Comparison of ENCODE assay signal across 9 cellular contexts in the genomic region with DNA sequence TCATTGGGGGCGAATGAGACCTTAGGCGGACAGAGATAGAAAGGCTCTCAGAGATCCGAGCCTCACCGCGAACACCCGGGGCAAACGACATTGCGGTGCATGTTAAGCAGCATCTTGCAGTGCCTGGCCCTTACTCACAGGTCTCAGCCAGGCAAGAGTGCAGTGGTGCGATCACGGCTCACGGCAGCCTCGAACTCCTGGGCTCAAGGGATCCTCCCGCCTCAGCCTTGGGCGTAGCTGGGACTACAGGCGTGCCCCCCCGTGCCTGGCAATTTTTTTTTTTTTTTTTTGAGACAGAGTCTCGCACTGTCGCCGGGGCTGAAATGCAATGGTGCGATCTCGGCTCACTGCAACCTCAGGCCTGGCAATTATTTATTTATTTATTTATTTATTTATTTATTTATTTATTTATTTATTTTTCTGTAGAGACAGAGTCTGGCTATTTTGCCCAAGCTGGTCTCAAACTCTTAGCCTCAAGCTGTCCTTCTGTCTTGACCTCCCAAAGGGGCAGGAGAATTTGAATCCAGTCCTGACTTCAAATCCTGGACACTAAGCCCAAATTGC. TPM values are rescaled to one million over a fixed set of nuclear protein-coding genes. Genes with fewer than 3 reads are reported as not detected.
A peak's percentile ranks its signal among the peaks of the same experiment; 100 is the strongest.
DNase-seq lines count a peak whose midpoint lies in the region; ATAC-seq and TF ChIP-seq lines count a peak whose summit lies in the region.
"Had no signal": no experiment of that assay in that cellular context is flagged by ENCODE, and none has a peak within 500 bp of the region (broad histone marks: within the 10 kb centered on the region; RNA-seq: fewer than 3 reads in every experiment).

No MANE protein-coding gene starts in this region.

- TF ChIP-seq POLR2A in vagina (IDR thresholded peaks at IDR 0.05) = no peak

- no peak for TF ChIP-seq CTCF in natural killer cell (IDR thresholded peaks at IDR 0.05)
- TF ChIP-seq CTCF in vagina (IDR thresholded peaks at IDR 0.05) = no peak

- no peak overlapping the region for H2BK12ac ChIP-seq in mesenchymal stem cell (ENCODE audit: low read length in 2 of 2)

- DNase-seq in natural killer cell (no peak), astrocyte of the hippocampus (ENCODE audit: low read depth, low spot score) (peak; percentile 4), mesenchymal stem cell (no peak), vagina (ENCODE audit: extremely low spot score in 2 of 2) (no peak), UCSD-AML1 (lab: John Stamatoyannopoulos, UW; ENCODE audit: unreplicated experiment) (no peak), kidney glomerular epithelial cell (lab: John Stamatoyannopoulos, UW) (no peak), mucosa of gallbladder (ENCODE audit: low spot score) (no peak)
- no peak for DNase-seq in natural killer cell treated with Interleukin-12 subunit alpha and Interleukin-12 subunit beta and Interleukin-15 and Interleukin-18, amount 100 ng/mL, for 72 hours (ENCODE audit: low spot score)
- DNase-seq: activated CD8-positive, alpha-beta memory T cell treated with anti-CD3 and anti-CD28 coated beads, Interleukin-2, amount 50 U/mL, for 48 hours had no signal

- H2BK15ac ChIP-seq in mesenchymal stem cell (ENCODE audit: low read depth, poor library complexity, severe bottlenecking) = no peak overlapping the region

- H3K14ac ChIP-seq in mesenchymal stem cell (ENCODE audit: low read length in 2 of 2) = no peak overlapping the region

- H3K4me2 ChIP-seq in mesenchymal stem cell (ENCODE audit: low read length, poor library complexity, severe bottlenecking) = no peak overlapping the region

- H3K27ac Mint-ChIP-seq in natural killer cell = no peak overlapping the region
- H3K27ac Mint-ChIP-seq in natural killer cell treated with Interleukin-12 subunit alpha and Interleukin-12 subunit beta and Interleukin-15 and Interleukin-18, amount 100 ng/mL, for 72 hours = no peak overlapping the region

- no peak overlapping the region for H3K4ac ChIP-seq in mesenchymal stem cell (ENCODE audit: low read depth in 1 of 2, low read length in 2 of 2)

- no peak overlapping the region for H2AFZ ChIP-seq in mesenchymal stem cell (ENCODE audit: low read depth, low read length)

- no peak overlapping the region for H2AK5ac ChIP-seq in mesenchymal stem cell (ENCODE audit: low read length, severe bottlenecking)

- H3K27me3 Mint-ChIP-seq in natural killer cell (ENCODE audit: low read depth in 2 of 2) = peaks cover 44 to 53% of the 10 kb centered on the region in 2 donors
- peaks cover 37 to 44% of the 10 kb centered on the region in 2 donors for H3K27me3 Mint-ChIP-seq in natural killer cell treated with Interleukin-12 subunit alpha and Interleukin-12 subunit beta and Interleukin-15 and Interleukin-18, amount 100 ng/mL, for 72 hours

- no peak overlapping the region for H2BK120ac ChIP-seq in mesenchymal stem cell (ENCODE audit: low read depth, low read length)

- H3K18ac ChIP-seq in mesenchymal stem cell (ENCODE audit: low read depth in 1 of 2, low read length in 2 of 2) = no peak overlapping the region

- H3K4me1 ChIP-seq in mesenchymal stem cell (ENCODE audit: control insufficient read depth, insufficient read depth, low read depth, low read length) (peaks cover 19% of the 10 kb centered on the region), vagina (peaks cover 22% of the 10 kb centered on the region)

- no peaks in the 10 kb centered on the region for H3K79me1 ChIP-seq in mesenchymal stem cell (replicated peaks; ENCODE audit: low read length, poor library complexity, severe bottlenecking)

- no peak overlapping the region for H3K23ac ChIP-seq in mesenchymal stem cell (ENCODE audit: low read length in 2 of 2)

- intact Hi-C loops in natural killer cell (cut with micrococcal nuclease) = no loop called here
- intact Hi-C loops in vagina (cut with DNase I) = no loop called here

- H3K4me1 Mint-ChIP-seq in natural killer cell = peaks cover 0 to 7% of the 10 kb centered on the region in 2 donors
- peaks cover 0 to 7% of the 10 kb centered on the region in 2 donors for H3K4me1 Mint-ChIP-seq in natural killer cell treated with Interleukin-12 subunit alpha and Interleukin-12 subunit beta and Interleukin-15 and Interleukin-18, amount 100 ng/mL, for 72 hours (ENCODE audit: low read depth in 2 of 2)

- 51% methylated on average over 16 of the region's 21 CpGs for WGBS in mesenchymal stem cell

- no peaks in the 10 kb centered on the region for H3K9me3 Mint-ChIP-seq in natural killer cell
- no peaks in the 10 kb centered on the region for H3K9me3 Mint-ChIP-seq in natural killer cell treated with Interleukin-12 subunit alpha and Interleukin-12 subunit beta and Interleukin-15 and Interleukin-18, amount 100 ng/mL, for 72 hours

- no peak overlapping the region for H4K8ac ChIP-seq in mesenchymal stem cell (ENCODE audit: low read length)

- H3K27me3 ChIP-seq in mesenchymal stem cell (ENCODE audit: control insufficient read depth in 1 of 2, insufficient read depth in 1 of 2, low read length in 2 of 2) (peaks cover 3 to 5% of the 10 kb centered on the region in 2 experiments), vagina (no peaks in the 10 kb centered on the region)

- no peak for ATAC-seq in natural killer cell
- no peak for ATAC-seq in natural killer cell treated with Interleukin-12 subunit alpha and Interleukin-12 subunit beta and Interleukin-15 and Interleukin-18, amount 100 ng/mL, for 72 hours

- no peaks in the 10 kb centered on the region for H3K36me3 Mint-ChIP-seq in natural killer cell
- H3K36me3 Mint-ChIP-seq in natural killer cell treated with Interleukin-12 subunit alpha and Interleukin-12 subunit beta and Interleukin-15 and Interleukin-18, amount 100 ng/mL, for 72 hours = no peaks in the 10 kb centered on the region

- no peaks in the 10 kb centered on the region for H3K9me3 ChIP-seq in mesenchymal stem cell (ENCODE audit: control insufficient read depth, low read length)
- H3K9me3 ChIP-seq in vagina = no peaks in the 10 kb centered on the region

- H3K27ac ChIP-seq in mesenchymal stem cell (ENCODE audit: low read length, poor library complexity, severe bottlenecking) (no peak overlapping the region), vagina (peak overlapping the region; percentile 91)

- H3K36me3 ChIP-seq in mesenchymal stem cell (ENCODE audit: control insufficient read depth in 1 of 2, insufficient read depth in 2 of 2, low read depth in 1 of 2, low read length in 2 of 2) = no peaks in the 10 kb centered on the region
- H3K36me3 ChIP-seq in vagina = no peaks in the 10 kb centered on the region

- H3K4me3 ChIP-seq in mesenchymal stem cell (ENCODE audit: insufficient read depth in 1 of 2, low read depth in 1 of 2, low read length in 2 of 2) (peak overlapping the region in 1 of 2 experiments; percentile 76), vagina (peak overlapping the region; percentile 57 to 72)

- peak overlapping the region; percentile 25 for H3K4me3 Mint-ChIP-seq in natural killer cell
- H3K4me3 Mint-ChIP-seq in natural killer cell treated with Interleukin-12 subunit alpha and Interleukin-12 subunit beta and Interleukin-15 and Interleukin-18, amount 100 ng/mL, for 72 hours = no peak overlapping the region

- H2BK5ac ChIP-seq in mesenchymal stem cell (ENCODE audit: low read depth, low read length, poor library complexity, severe bottlenecking) = no peak overlapping the region

- no peak overlapping the region for H4K91ac ChIP-seq in mesenchymal stem cell (ENCODE audit: low read length)

- H3K9ac ChIP-seq in mesenchymal stem cell (ENCODE audit: low read length) = peak overlapping the region; percentile 63

RNA-seq across cellular contexts. Expression of gene LAMA3, which starts 1.3 kb away (rescaled TPM):
- total RNA-seq in natural killer cell (not detected), vagina (106 TPM), mucosa of gallbladder (25.5 TPM)
- under 1 TPM; 0.10 to 0.11 TPM for total RNA-seq in natural killer cell treated with Interleukin-12 subunit alpha and Interleukin-12 subunit beta and Interleukin-15 and Interleukin-18, amount 100 ng/mL, for 72 hours
- polyA plus RNA-seq in mesenchymal stem cell (2013, experiment 1 of 2) = 0.23 TPM
- 0.15 TPM for polyA plus RNA-seq in mesenchymal stem cell (2013, experiment 2 of 2)

RNA-seq across cellular contexts. Expression of gene ANKRD29, which starts 27.9 kb away (rescaled TPM):
- total RNA-seq in natural killer cell = under 1 TPM in 2 of 3 donors, not detected in 1; 0.35 to 0.45 TPM
- not detected for total RNA-seq in natural killer cell treated with Interleukin-12 subunit alpha and Interleukin-12 subunit beta and Interleukin-15 and Interleukin-18, amount 100 ng/mL, for 72 hours
- polyA plus RNA-seq in mesenchymal stem cell (2013, experiment 1 of 2) = 0.11 TPM
- polyA plus RNA-seq in mesenchymal stem cell (2013, experiment 2 of 2) = 0.07 TPM
- 32.9 TPM for total RNA-seq in vagina
- 3.1 TPM for total RNA-seq in mucosa of gallbladder

Comparison
In these comparisons a context has a peak if more than half of its experiments do, and no peak if none do; other contexts are left out.
1. RNA of gene LAMA3, which starts 1.3 kb away (total RNA-seq): 106 TPM in vagina (single experiment) and 25.5 TPM in mucosa of gallbladder (single experiment); not detected in natural killer cell and 0.10 to 0.11 TPM in natural killer cell treated with Interleukin-12 subunit alpha and Interleukin-12 subunit beta and Interleukin-15 and Interleukin-18, amount 100 ng/mL, for 72 hours; every median in the first group is over 10 times any median in the second.